In the genomic region with DNA sequence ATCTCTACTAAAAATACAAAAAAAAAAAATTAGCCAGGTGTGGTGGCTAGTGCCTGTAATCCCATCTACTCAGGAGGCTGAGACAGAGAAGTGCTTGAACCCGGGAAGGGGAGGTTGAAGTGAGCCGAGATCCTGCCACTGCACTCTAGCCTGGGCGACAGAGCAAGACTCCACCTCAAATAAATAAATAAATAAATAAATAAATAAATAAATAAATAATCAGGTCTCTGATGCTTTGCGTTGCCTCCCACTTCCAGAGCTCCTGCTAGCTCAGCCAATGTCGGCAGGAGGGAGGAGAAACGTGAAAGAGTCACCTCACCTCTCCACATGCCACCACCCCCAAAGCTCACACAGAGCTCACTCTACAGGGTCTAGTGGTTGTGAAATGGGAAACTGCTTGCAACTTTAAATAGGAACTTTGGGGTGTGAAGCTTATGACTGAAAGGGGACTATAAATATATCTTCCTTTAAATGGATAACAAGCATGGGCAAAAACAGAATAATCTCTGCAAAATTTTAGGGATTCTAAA, we compare ENCODE assay signal across 25 cellular contexts. TPM values are rescaled to one million over a fixed set of nuclear protein-coding genes. Genes with fewer than 3 reads are reported as not detected.
"Had no signal": no experiment of that assay in that cellular context is flagged by ENCODE, and none has a peak within 500 bp of the region (broad histone marks: within the 10 kb centered on the region; RNA-seq: fewer than 3 reads in every experiment).

No MANE protein-coding gene starts in this region.

- H3K4me3 ChIP-seq: MG63, SJSA1, SK-N-MC had no signal

- H3K9me3 ChIP-seq: MG63, SJSA1 had no signal

- DNase-seq: IMR-90; Karpas-422; KG1; MG63; MV-4-11; NCI-H1048; NCI-H1105; NCI-H1417; NCI-H1436 treated with DMSO at 0.1 percent for 48 hours; NCI-H1694; NCI-H187 treated with DMSO at 0.1 percent for 48 hours; NCI-H2081; NCI-H2107; NCI-H2227 treated with DMSO at 0.1 percent for 48 hours; NCI-H524 treated with DMSO at 0.1 percent for 48 hours; NCI-H69; NCI-H774; NK-92 treated with Interleukin-12 subunit alpha and Interleukin-12 subunit beta, amount 100 ng/mL, for 24 hours; Right ventricle myocardium superior; RPMI8226; SIG-M5 had no signal

- H3K27me3 ChIP-seq: SJSA1 had no signal

- H3K36me3 ChIP-seq: MG63, SJSA1 had no signal

- H3K27ac ChIP-seq: SJSA1 had no signal

RNA-seq across cellular contexts. Expression of gene SMIM31, which starts 7.9 kb away (rescaled TPM):
- total RNA-seq: HepG2, HT1080, IMR-90, Right ventricle myocardium superior, SJSA1 had no signal
